Comparison of ENCODE assay signal across 1 cellular context in the genomic region with DNA sequence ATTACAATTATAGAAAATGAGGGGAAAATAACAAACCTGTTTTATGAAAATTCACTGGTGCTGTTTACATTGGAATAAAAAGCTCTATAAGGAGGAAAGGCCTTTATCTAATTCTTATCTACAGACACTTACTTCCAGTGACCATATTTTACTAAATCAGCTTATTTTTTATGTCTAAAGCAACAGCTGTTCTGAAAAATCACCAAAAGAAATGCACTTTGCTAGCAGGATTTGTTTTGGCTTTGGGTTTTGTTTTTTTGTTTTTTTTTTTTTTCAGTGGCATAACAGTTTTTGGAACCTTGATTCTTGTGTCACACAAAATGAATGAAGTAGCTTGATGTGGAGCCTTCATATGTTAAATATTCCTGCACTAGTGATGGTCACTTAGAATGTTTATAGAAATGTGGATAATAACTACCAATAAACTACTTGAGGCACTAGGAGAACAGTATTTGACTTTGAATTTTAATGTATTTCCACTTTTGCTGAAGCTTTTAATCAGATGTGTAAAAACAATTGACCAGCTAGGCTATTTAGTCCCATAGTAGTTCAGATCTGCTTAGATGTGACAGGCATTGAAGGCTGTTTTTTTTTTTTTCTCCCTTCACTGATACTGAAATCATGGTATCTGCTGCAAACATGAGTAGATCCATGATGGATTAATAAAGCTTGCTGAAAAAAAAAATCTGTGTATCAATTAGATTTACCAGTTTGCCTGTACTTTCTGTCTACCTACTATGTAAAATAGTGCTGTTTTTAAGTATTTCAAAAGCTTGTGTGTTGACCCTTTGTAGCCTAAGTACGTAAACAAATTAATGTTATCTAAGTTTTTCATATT.
TF ChIP-seq lines count a peak whose summit lies in the region.

No MANE protein-coding gene starts in this region.

TF ChIP-seq in H1, 55 proteins besides CTCF, POLR2A, EP300 and RAD21:
- TF ChIP-seq CTBP2 (IDR thresholded peaks at IDR 0.05; ENCODE audit: borderline replicate concordance, insufficient read depth, insufficient read length, low read length), result no peak
- TF ChIP-seq SIX5 (IDR thresholded peaks at IDR 0.05; ENCODE audit: low read depth, low read length), result no peak
- no peak for TF ChIP-seq EGR1 (IDR thresholded peaks at IDR 0.05; ENCODE audit: borderline replicate concordance, low read depth, low read length)
